22 cellular contexts compared by ENCODE assay signal in the genomic region with DNA sequence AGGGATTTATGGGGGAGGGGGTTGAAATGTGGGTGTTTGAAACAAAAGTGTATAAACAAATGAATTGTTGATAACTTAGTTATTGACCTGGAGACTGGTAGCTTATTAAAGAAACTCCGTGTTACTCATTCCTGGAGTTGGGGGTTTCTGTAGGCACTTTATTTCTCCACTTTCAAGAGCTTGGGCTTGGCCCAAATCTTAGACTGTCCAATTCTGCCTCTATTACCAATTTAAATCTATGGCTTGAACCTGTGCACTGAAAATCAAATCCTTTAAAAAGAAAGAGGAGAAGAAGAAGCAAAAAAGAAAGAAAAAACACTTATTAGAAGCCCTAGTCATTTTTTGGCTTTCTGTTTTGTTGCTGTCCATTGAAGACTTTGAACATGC. TPM values are rescaled to one million over a fixed set of nuclear protein-coding genes. Genes with fewer than 3 reads are reported as not detected.
A peak's percentile ranks its signal among the peaks of the same experiment; 100 is the strongest.
DNase-seq lines count a peak whose midpoint lies in the region; ATAC-seq and TF ChIP-seq lines count a peak whose summit lies in the region.
"Had no signal": no experiment of that assay in that cellular context is flagged by ENCODE, and none has a peak within 500 bp of the region (broad histone marks: within the 10 kb centered on the region; RNA-seq: fewer than 3 reads in every experiment).

No MANE protein-coding gene starts in this region.

- DNase-seq in ascending aorta (ENCODE audit: low spot score in 2 of 2) (no peak), esophagus squamous epithelium (lab: John Stamatoyannopoulos, UW) (no peak), type B pancreatic cell (ENCODE audit: extremely low spot score, unreplicated experiment) (no peak), osteoblast (ENCODE audit: insufficient read length, low spot score, missing footprints) (no peak), DMS153 (lab: John Stamatoyannopoulos, UW) (no peak)
- DNase-seq: activated CD4-positive, alpha-beta T cell treated with anti-CD3 and anti-CD28 coated beads for 1 hour; central memory CD4-positive, alpha-beta T cell; COR-L47; effector CD4-positive, alpha-beta T cell; KG1; NCI-H1048; NCI-H2107; NCI-H526; OCI-M1; ovary; stimulated activated CD4-positive, alpha-beta T cell treated with anti-CD3 and anti-CD28 coated beads, Interleukin-2, amount 100 ng/mL, for 24 hours; stimulated activated naive CD8-positive, alpha-beta T cell treated with anti-CD3 and anti-CD28 coated beads, Interleukin-15, amount 100 ng/mL, for 72 hours had no signal

- H3K36me3 Mint-ChIP-seq in type B pancreatic cell = peaks cover 43% of the 10 kb centered on the region

- peaks cover 62% of the 10 kb centered on the region for H3K79me2 ChIP-seq in osteoblast (ENCODE audit: insufficient read depth, low read length)

- H2AFZ ChIP-seq in osteoblast (ENCODE audit: low read length) = no peak overlapping the region
- H2AFZ ChIP-seq: hepatocyte had no signal

- no peak for TF ChIP-seq POLR2A in esophagus squamous epithelium (IDR thresholded peaks at IDR 0.05)

- H3K4me1 Mint-ChIP-seq in type B pancreatic cell (ENCODE audit: unreplicated experiment) = peaks cover 51% of the 10 kb centered on the region

- peak overlapping the region; percentile 92 to 96 for H3K9ac ChIP-seq in mucosa of rectum (ENCODE audit: low read depth in 1 of 2, low read length in 2 of 2)

- H3K4me2 ChIP-seq in osteoblast (ENCODE audit: insufficient read depth, low read length) = no peak overlapping the region

- H3K27me3 Mint-ChIP-seq in type B pancreatic cell = peaks cover 65% of the 10 kb centered on the region

- H4K20me1 ChIP-seq in osteoblast (ENCODE audit: insufficient read depth, low read length) = peaks cover 16% of the 10 kb centered on the region

- H3K27ac ChIP-seq in ascending aorta (peak overlapping the region; percentile 89 to 97), esophagus squamous epithelium (peak overlapping the region; percentile 96 to 99 (median 98)), mucosa of rectum (ENCODE audit: low read depth in 2 of 2, low read length in 2 of 2) (peak overlapping the region; percentile 94 to 96), osteoblast (ENCODE audit: low read depth, low read length) (no peak overlapping the region)
- H3K27ac ChIP-seq: hepatocyte, ovary, SJSA1 had no signal

- H3K4me3 Mint-ChIP-seq in type B pancreatic cell = peak overlapping the region; percentile 97
- H3K4me3 Mint-ChIP-seq: stimulated activated naive CD8-positive, alpha-beta T cell treated with anti-CD3 and anti-CD28 coated beads, Interleukin-15, amount 100 ng/mL, for 72 hours had no signal

- TF ChIP-seq CTCF in ascending aorta (IDR thresholded peaks at IDR 0.05) = no peak
- TF ChIP-seq CTCF in esophagus squamous epithelium (IDR thresholded peaks at IDR 0.05) = no peak
- TF ChIP-seq CTCF in type B pancreatic cell (conservative IDR thresholded peaks at IDR 0.05) = no peak
- no peak for TF ChIP-seq CTCF in osteoblast (IDR thresholded peaks at IDR 0.05; ENCODE audit: extremely low read depth, low read depth, low read length)

- no peaks in the 10 kb centered on the region for H3K9me3 Mint-ChIP-seq in type B pancreatic cell
- H3K9me3 Mint-ChIP-seq: stimulated activated naive CD8-positive, alpha-beta T cell treated with anti-CD3 and anti-CD28 coated beads, Interleukin-15, amount 100 ng/mL, for 72 hours had no signal

- ATAC-seq in HG02973 (IDR thresholded peaks at IDR 0.05; ENCODE audit: unreplicated experiment) (no peak), GM21423 (IDR thresholded peaks at IDR 0.05; ENCODE audit: unreplicated experiment) (no peak)
- ATAC-seq: stimulated activated naive CD8-positive, alpha-beta T cell treated with anti-CD3 and anti-CD28 coated beads, Interleukin-15, amount 100 ng/mL, for 72 hours had no signal

- 29% methylated on average over 1 of the region's 1 CpG for WGBS in esophagus squamous epithelium, 2 donors

- intact Hi-C loops in ascending aorta (cut with DNase I) (loop anchor here (5.0 kb wide), 2 partner anchors 68 to 1348 kb away; no protein-coding TSS in a partner anchor), esophagus squamous epithelium (cut with DNase I) (loop anchor here (5.0 kb wide), 1 partner anchor 238 kb away; the partner anchor contains the start of gene SKAP2)

- H3K27ac Mint-ChIP-seq in type B pancreatic cell = peak overlapping the region; percentile 97
- H3K27ac Mint-ChIP-seq: stimulated activated naive CD8-positive, alpha-beta T cell treated with anti-CD3 and anti-CD28 coated beads, Interleukin-15, amount 100 ng/mL, for 72 hours had no signal

- H3K27me3 ChIP-seq in ascending aorta = no peaks in the 10 kb centered on the region
- peaks cover 0 to 11% (median 0%) of the 10 kb centered on the region in 4 donors for H3K27me3 ChIP-seq in esophagus squamous epithelium
- H3K27me3 ChIP-seq in mucosa of rectum (ENCODE audit: control insufficient read depth in 2 of 2, insufficient read depth in 2 of 2, low read length in 2 of 2) = no peaks in the 10 kb centered on the region
- no peaks in the 10 kb centered on the region for H3K27me3 ChIP-seq in osteoblast (ENCODE audit: insufficient read depth, low read length)
- H3K27me3 ChIP-seq: ovary, SJSA1 had no signal

- no peaks in the 10 kb centered on the region for H3K36me3 ChIP-seq in ascending aorta
- H3K36me3 ChIP-seq in esophagus squamous epithelium = no peaks in the 10 kb centered on the region
- peaks cover 0 to 6% of the 10 kb centered on the region in 2 donors for H3K36me3 ChIP-seq in mucosa of rectum (ENCODE audit: control insufficient read depth in 2 of 2, insufficient read depth in 2 of 2, low read length in 2 of 2)
- H3K36me3 ChIP-seq in osteoblast (ENCODE audit: insufficient read depth, low read length) = peaks cover 27% of the 10 kb centered on the region
- H3K36me3 ChIP-seq: ovary had no signal

- peak overlapping the region in 1 of 2 donors; percentile 79 for H3K4me3 ChIP-seq in ascending aorta
- peak overlapping the region in 3 of 4 donors; percentile 85 to 97 (median 88) for H3K4me3 ChIP-seq in esophagus squamous epithelium
- peak overlapping the region in 1 of 2 donors; percentile 93 for H3K4me3 ChIP-seq in mucosa of rectum (ENCODE audit: low read length in 2 of 2)
- H3K4me3 ChIP-seq in osteoblast (ENCODE audit: insufficient read depth, low read length) = no peak overlapping the region
- H3K4me3 ChIP-seq: hepatocyte, SJSA1 had no signal

- H3K9me3 ChIP-seq in ascending aorta (no peaks in the 10 kb centered on the region), esophagus squamous epithelium (no peaks in the 10 kb centered on the region), mucosa of rectum (ENCODE audit: control insufficient read depth in 2 of 2, low read length in 2 of 2) (no peaks in the 10 kb centered on the region), osteoblast (ENCODE audit: low read depth, low read length) (no peaks in the 10 kb centered on the region)
- H3K9me3 ChIP-seq: ovary, SJSA1 had no signal

- H3K4me1 ChIP-seq in ascending aorta (peaks cover 0 to 18% of the 10 kb centered on the region in 2 donors), esophagus squamous epithelium (peaks cover 9 to 85% (median 22%) of the 10 kb centered on the region in 3 donors), mucosa of rectum (ENCODE audit: control insufficient read depth in 2 of 2, insufficient read depth in 2 of 2, low read length in 2 of 2) (peaks cover 26 to 56% of the 10 kb centered on the region in 2 donors), osteoblast (ENCODE audit: insufficient read depth, low read length) (peaks cover 28% of the 10 kb centered on the region)

RNA-seq across cellular contexts. Expression of gene HOXA2, which starts 2.7 kb away (rescaled TPM):
- total RNA-seq in ascending aorta (36.5 TPM), esophagus squamous epithelium (1 to 10 TPM in 3 of 4 donors, under 1 TPM in 1; 0.27 to 3.6 (median 1.5) TPM), type B pancreatic cell (ENCODE audit: low replicate concordance) (7.7 and 26.8 TPM in 2 replicates), osteoblast (0.36 and 0.59 TPM in 2 replicates)
- total RNA-seq: hepatocyte had no signal

RNA-seq across cellular contexts. Expression of gene HOXA1, which starts 4.0 kb away (rescaled TPM):
- not detected for total RNA-seq in ascending aorta
- total RNA-seq in esophagus squamous epithelium = 1 to 10 TPM; 1.6 to 2.5 (median 2.2) TPM
- total RNA-seq in type B pancreatic cell (ENCODE audit: low replicate concordance) = 9.5 and 22.0 TPM in 2 replicates
- total RNA-seq in osteoblast = 0.72 and 1.5 TPM in 2 replicates

RNA-seq across cellular contexts. Expression of gene HOXA4, which starts 30.7 kb away (rescaled TPM):
- total RNA-seq in ascending aorta = 2.1 TPM
- 1 to 10 TPM; 2.9 to 6.7 (median 4.1) TPM for total RNA-seq in esophagus squamous epithelium
- 28.5 and 37.6 TPM in 2 replicates for total RNA-seq in type B pancreatic cell (ENCODE audit: low replicate concordance)
- total RNA-seq in osteoblast = 0.72 and 1.2 TPM in 2 replicates

RNA-seq across cellular contexts. Expression of gene HOXA5, which starts 43.6 kb away (rescaled TPM):
- total RNA-seq in ascending aorta (22.0 TPM), esophagus squamous epithelium (1 to 10 TPM; 3.6 to 8.2 (median 6.8) TPM), type B pancreatic cell (ENCODE audit: low replicate concordance) (55.0 and 77.7 TPM in 2 replicates), osteoblast (3.2 and 5.8 TPM in 2 replicates)

RNA-seq across cellular contexts. Expression of gene HOXA6, which starts 47.7 kb away (rescaled TPM):
- total RNA-seq in ascending aorta (15.3 TPM), esophagus squamous epithelium (1 to 10 TPM in 1 of 4 donors, under 1 TPM in 1, not detected in 2; 0.26 to 1.3 TPM), type B pancreatic cell (ENCODE audit: low replicate concordance) (4.2 and 10.9 TPM in 2 replicates), osteoblast (5.0 and 7.6 TPM in 2 replicates)
- total RNA-seq: hepatocyte had no signal
